ENCODE assay signal across 19 cellular contexts in genomic region chr9:33293782-33294181, GRCh38. TPM values are rescaled to one million over a fixed set of nuclear protein-coding genes. Genes with fewer than 3 reads are reported as not detected.
DNase-seq lines count a peak whose midpoint lies in the region; ATAC-seq lines count a peak whose summit lies in the region.
"Had no signal": no experiment of that assay in that cellular context is flagged by ENCODE, and none has a peak within 500 bp of the region (broad histone marks: within the 10 kb centered on the region; RNA-seq: fewer than 3 reads in every experiment).

No MANE protein-coding gene starts in this region.

- H3K4me1 Mint-ChIP-seq in activated naive CD8-positive, alpha-beta T cell (ENCODE audit: low read depth), result peaks cover 78% of the 10 kb centered on the region
- H3K4me1 Mint-ChIP-seq in naive thymus-derived CD4-positive, alpha-beta T cell, result peaks cover 55 to 87% (median 78%) of the 10 kb centered on the region in 7 donors

- H3K9me3 ChIP-seq in BLaER1 treated with 17β-estradiol and CSF1 and Interleukin-3, amounts not matched to agents 10 nM and 100 nM (replicated peaks in 1 of 11), result peaks cover 0 to 5% (median 0%) of the 10 kb centered on the region in 11 experiments; a peak in 2 of 22 replicates
- no peaks in the 10 kb centered on the region for H3K9me3 ChIP-seq in naive thymus-derived CD4-positive, alpha-beta T cell (ENCODE audit: control insufficient read depth in 2 of 3, low read length in 3 of 3)
- H3K9me3 ChIP-seq: ovary, suprapubic skin had no signal

- POLR2A ChIA-PET in naive thymus-derived CD4-positive, alpha-beta T cell (lab: Charles Lee), result no interaction called here

- peaks cover 5 to 13% (median 12%) of the 10 kb centered on the region in 11 experiments; a peak in 16 of 22 replicates for H4K20me1 ChIP-seq in BLaER1 treated with 17β-estradiol and CSF1 and Interleukin-3, amounts not matched to agents 10 nM and 100 nM

- CTCF ChIA-PET in naive thymus-derived CD4-positive, alpha-beta T cell (lab: Charles Lee), result interaction anchor here (1.0 kb wide), 2 partner anchors 30 to 254 kb away, joined by 3 read pairs; partner anchors contain the start of gene BAG1

- intact Hi-C loops in naive thymus-derived CD4-positive, alpha-beta T cell (cut with micrococcal nuclease), result loop anchor here in 1 of 2 donors (10.0 kb wide), 1 partner anchor 1081 kb away; the partner anchor contains the start of gene MYORG

- peak overlapping the region; percentile 80 to 97 (median 94); a peak in 21 of 22 replicates for H3K4me2 ChIP-seq in BLaER1 treated with 17β-estradiol and CSF1 and Interleukin-3, amounts not matched to agents 10 nM and 100 nM

- peak overlapping the region; percentile 95 for H3K4me3 Mint-ChIP-seq in activated naive CD8-positive, alpha-beta T cell
- H3K4me3 Mint-ChIP-seq in naive thymus-derived CD4-positive, alpha-beta T cell, result peak overlapping the region in 5 of 10 donors; percentile 6 to 90 (median 24)

- peaks cover 35% of the 10 kb centered on the region for H3K36me3 Mint-ChIP-seq in activated naive CD8-positive, alpha-beta T cell
- peaks cover 25 to 53% (median 43%) of the 10 kb centered on the region in 5 donors for H3K36me3 Mint-ChIP-seq in naive thymus-derived CD4-positive, alpha-beta T cell

- H3K9ac ChIP-seq in BLaER1 treated with 17β-estradiol and CSF1 and Interleukin-3, amounts not matched to agents 10 nM and 100 nM, result peak overlapping the region in 10 of 11 experiments; percentile 54 to 97 (median 76); a peak in 15 of 22 replicates

- no peaks in the 10 kb centered on the region for H3K27me3 Mint-ChIP-seq in activated naive CD8-positive, alpha-beta T cell
- H3K27me3 Mint-ChIP-seq in naive thymus-derived CD4-positive, alpha-beta T cell, result peaks cover 0 to 4% (median 0%) of the 10 kb centered on the region in 5 donors

- peak; percentile 35 for DNase-seq in HuH-7 (ENCODE audit: low spot score)
- no peak for DNase-seq in naive thymus-derived CD4-positive, alpha-beta T cell
- DNase-seq in NOMO-1 (lab: John Stamatoyannopoulos, UW; ENCODE audit: unreplicated experiment in 2 of 2), result no peak
- DNase-seq: activated CD4-positive, alpha-beta T cell treated with anti-CD3 and anti-CD28 coated beads for 48 hours; NCI-H1417 treated with DMSO at 0.1 percent for 48 hours; NCI-H526 treated with DMSO at 0.1 percent for 48 hours; ovary; stimulated activated CD4-positive, alpha-beta T cell treated with anti-CD3 and anti-CD28 coated beads, Interleukin-4, amount 100 ng/mL, for 1 hour had no signal

- ATAC-seq in naive thymus-derived CD4-positive, alpha-beta T cell, result no peak
- ATAC-seq in GM18519 (IDR thresholded peaks at IDR 0.05; ENCODE audit: low FRiP score, unreplicated experiment) (no peak), HG03469 (IDR thresholded peaks at IDR 0.05; ENCODE audit: unreplicated experiment) (no peak), HG02885 (IDR thresholded peaks at IDR 0.05; ENCODE audit: poor library complexity, unreplicated experiment) (no peak)

- H3K27me3 ChIP-seq in BLaER1 treated with 17β-estradiol and CSF1 and Interleukin-3, amounts not matched to agents 10 nM and 100 nM, result no peaks in the 10 kb centered on the region
- H3K27me3 ChIP-seq in naive thymus-derived CD4-positive, alpha-beta T cell (ENCODE audit: control insufficient read depth in 2 of 2, insufficient read depth in 2 of 2, low read length in 2 of 2), result no peaks in the 10 kb centered on the region
- H3K27me3 ChIP-seq: ovary, suprapubic skin had no signal

- peaks cover 84 to 92% (median 90%) of the 10 kb centered on the region in 10 experiments for H3K4me1 ChIP-seq in BLaER1 treated with 17β-estradiol and CSF1 and Interleukin-3, amounts not matched to agents 10 nM and 100 nM
- peaks cover 17 to 64% of the 10 kb centered on the region in 2 donors for H3K4me1 ChIP-seq in naive thymus-derived CD4-positive, alpha-beta T cell (ENCODE audit: control insufficient read depth in 2 of 2, insufficient read depth in 2 of 2, low read length in 2 of 2)

- no peaks in the 10 kb centered on the region for H3K9me3 Mint-ChIP-seq in activated naive CD8-positive, alpha-beta T cell (ENCODE audit: low read depth)
- peaks cover 0 to 4% (median 0%) of the 10 kb centered on the region in 11 donors for H3K9me3 Mint-ChIP-seq in naive thymus-derived CD4-positive, alpha-beta T cell

- H3K4me3 ChIP-seq in BLaER1 treated with 17β-estradiol and CSF1 and Interleukin-3, amounts not matched to agents 10 nM and 100 nM, result peak overlapping the region in 7 of 10 experiments; percentile 50 to 83 (median 59); a peak in 11 of 20 replicates
- no peak overlapping the region for H3K4me3 ChIP-seq in naive thymus-derived CD4-positive, alpha-beta T cell (ENCODE audit: low read length)
- H3K4me3 ChIP-seq: ovary, SK-N-MC, suprapubic skin had no signal

- peaks cover 48 to 68% (median 59%) of the 10 kb centered on the region in 11 experiments for H3K36me3 ChIP-seq in BLaER1 treated with 17β-estradiol and CSF1 and Interleukin-3, amounts not matched to agents 10 nM and 100 nM
- peaks cover 4 to 53% (median 24%) of the 10 kb centered on the region in 3 experiments for H3K36me3 ChIP-seq in naive thymus-derived CD4-positive, alpha-beta T cell (ENCODE audit: control insufficient read depth in 2 of 3, insufficient read depth in 3 of 3, low read length in 3 of 3)
- H3K36me3 ChIP-seq: ovary had no signal

- peak overlapping the region; percentile 100 for H3K27ac Mint-ChIP-seq in activated naive CD8-positive, alpha-beta T cell
- peak overlapping the region in 6 of 9 donors; percentile 4 to 100 (median 42) for H3K27ac Mint-ChIP-seq in naive thymus-derived CD4-positive, alpha-beta T cell

- H3K27ac ChIP-seq in BLaER1 treated with 17β-estradiol and CSF1 and Interleukin-3, amounts not matched to agents 10 nM and 100 nM, result peak overlapping the region in 9 of 11 experiments; percentile 96 to 100 (median 99); a peak in 18 of 22 replicates
- no peak overlapping the region for H3K27ac ChIP-seq in naive thymus-derived CD4-positive, alpha-beta T cell (ENCODE audit: low read depth, low read length)
- H3K27ac ChIP-seq: ovary, SK-N-MC, suprapubic skin had no signal

RNA-seq across cellular contexts. Expression of gene NFX1, which starts 3.5 kb away (rescaled TPM):
- total RNA-seq in naive thymus-derived CD4-positive, alpha-beta T cell, result 10 to 100 TPM; 39.8 to 65.4 (median 43.6) TPM
- 10 to 100 TPM; 30.1 to 49.3 TPM for polyA plus RNA-seq in naive thymus-derived CD4-positive, alpha-beta T cell

RNA-seq across cellular contexts. Expression of gene CHMP5, which starts 28.9 kb away (rescaled TPM):
- total RNA-seq in naive thymus-derived CD4-positive, alpha-beta T cell, result 10 to 100 TPM; 21.4 to 74.6 (median 35.3) TPM
- polyA plus RNA-seq in naive thymus-derived CD4-positive, alpha-beta T cell, result 10 to 100 TPM; 39.0 to 50.2 TPM

RNA-seq across cellular contexts. Expression of gene BAG1, which starts 29.3 kb away (rescaled TPM):
- 10 to 100 TPM; 48.6 to 77.2 (median 61.0) TPM for total RNA-seq in naive thymus-derived CD4-positive, alpha-beta T cell
- polyA plus RNA-seq in naive thymus-derived CD4-positive, alpha-beta T cell, result 10 to 100 TPM; 65.0 to 90.5 TPM

RNA-seq across cellular contexts. Expression of gene SPINK4, which starts 53.8 kb away (rescaled TPM):
- total RNA-seq in naive thymus-derived CD4-positive, alpha-beta T cell, result not detected
- polyA plus RNA-seq in naive thymus-derived CD4-positive, alpha-beta T cell, result not detected
- total RNA-seq: dermis microvascular lymphatic vessel endothelial cell, epithelial cell of proximal tubule, G401, lower leg skin, ovary, suprapubic skin had no signal
- polyA plus RNA-seq: ovary had no signal
